In genomic region chr9:62838024-62838718, GRCh38 we compare ENCODE assay signal across 8 cellular contexts.
DNase-seq lines count a peak whose midpoint lies in the region; ATAC-seq, FAIRE-seq and TF ChIP-seq lines count a peak whose summit lies in the region.
"Not testable (repeated sequence)": the region's sequence is repeated elsewhere in the genome, so short reads cannot be mapped to it uniquely, and the experiment has no call there.

No MANE protein-coding gene starts in this region.

- CTCF ChIA-PET in activated B cell treated with CpG ODN at 0.5 μM for 24 hours (lab: Charles Lee), result not testable (repeated sequence)

- DNase-seq in ELR (ENCODE audit: low read depth) (peak; percentile 87), activated B cell treated with CpG ODN at 0.5 μM for 24 hours (peak; percentile 96), body of pancreas (peak; percentile 73 to 80 (median 78)), left ventricle myocardium inferior (peak; percentile 92), pancreas (peak; percentile 64 to 95 (median 82))
- peak; percentile 94 for DNase-seq in stimulated activated naive B cell treated with anti-CD40 and anti-IgM and Interleukin-4, amounts not matched to agents 10 μg/mL and 1 μg/mL and 100 μg/mL, for 72 hours

- not testable (repeated sequence) for FAIRE-seq in pancreas (lab: Jason Lieb, UNC)

- peak; percentile 100 for ATAC-seq in GM21529 (IDR thresholded peaks at IDR 0.05; ENCODE audit: unreplicated experiment)
- peak; percentile 98 for ATAC-seq in HG03565 (IDR thresholded peaks at IDR 0.05; ENCODE audit: unreplicated experiment)
- ATAC-seq in activated B cell treated with CpG ODN at 0.5 μM for 24 hours (ENCODE audit: low read depth), result peak; percentile 98
- ATAC-seq in body of pancreas, result peak; percentile 100
- ATAC-seq in pancreas, result peak; percentile 99 to 100 (median 100)
- peak; percentile 99 to 100 for ATAC-seq in stimulated activated naive B cell treated with anti-CD40 and anti-IgM and Interleukin-4, amounts not matched to agents 10 μg/mL and 1 μg/mL and 100 μg/mL, for 72 hours (replicated peaks)

- POLR2A ChIA-PET in activated B cell treated with CpG ODN at 0.5 μM for 24 hours (lab: Charles Lee), result interaction anchor here (1.0 to 1.3 kb wide), 2 partner anchors 36 to 980 kb away, joined by 5 to 7 read pairs; no protein-coding TSS in a partner anchor

- not testable (repeated sequence) for H3K4me3 ChIP-seq in body of pancreas
- H3K4me3 ChIP-seq in left ventricle myocardium inferior (peak overlapping the region; percentile 68), pancreas (peak overlapping the region; percentile 2 to 38 (median 18))

- H3K27me3 Mint-ChIP-seq in activated B cell treated with CpG ODN at 0.5 μM for 24 hours, result not testable (repeated sequence)
- peaks cover 15 to 23% of the 10 kb centered on the region in 2 donors for H3K27me3 Mint-ChIP-seq in stimulated activated naive B cell treated with anti-CD40 and anti-IgM and Interleukin-4, amounts not matched to agents 10 μg/mL and 1 μg/mL and 100 μg/mL, for 72 hours

- peak in 2 of 3 donors; percentile 27 to 32 for TF ChIP-seq POLR2A in body of pancreas (IDR thresholded peaks at IDR 0.05)

- H3K27me3 ChIP-seq in body of pancreas, pancreas: not testable (repeated sequence)
- H3K27me3 ChIP-seq in left ventricle myocardium inferior (ENCODE audit: low read depth), result peaks cover 45% of the 10 kb centered on the region

- intact Hi-C loops in activated B cell treated with CpG ODN at 0.5 μM for 24 hours (cut with micrococcal nuclease); body of pancreas (cut with DNase I); left ventricle myocardium inferior (cut with micrococcal nuclease); pancreas (cut with DNase I): not testable (repeated sequence)

- not testable (repeated sequence) for H3K9me3 Mint-ChIP-seq in activated B cell treated with CpG ODN at 0.5 μM for 24 hours; stimulated activated naive B cell treated with anti-CD40 and anti-IgM and Interleukin-4, amounts not matched to agents 10 μg/mL and 1 μg/mL and 100 μg/mL, for 72 hours

- not testable (repeated sequence) for H3K36me3 ChIP-seq in body of pancreas (replicated peaks in 1 of 2; ENCODE audit: insufficient read depth in 1 of 2, low read depth in 2 of 2); left ventricle myocardium inferior; pancreas

- not testable (repeated sequence) for H3K9me3 ChIP-seq in body of pancreas; left ventricle myocardium inferior (replicated peaks); pancreas

- 1% methylated on average over 15 to 48 of the region's 60 CpGs for WGBS in body of pancreas, 2 donors
- 1% methylated on average over 48 to 57 of the region's 60 CpGs for WGBS in pancreas, 2 donors

- not testable (repeated sequence) for H3K4me1 Mint-ChIP-seq in activated B cell treated with CpG ODN at 0.5 μM for 24 hours; stimulated activated naive B cell treated with anti-CD40 and anti-IgM and Interleukin-4, amounts not matched to agents 10 μg/mL and 1 μg/mL and 100 μg/mL, for 72 hours

- TF ChIP-seq CTCF in activated B cell treated with CpG ODN at 0.5 μM for 24 hours (IDR thresholded peaks at IDR 0.05); body of pancreas (IDR thresholded peaks at IDR 0.05); left ventricle myocardium inferior (IDR thresholded peaks at IDR 0.05; ENCODE audit: borderline replicate concordance); pancreas (IDR thresholded peaks at IDR 0.05): not testable (repeated sequence)

- peak overlapping the region; percentile 88 for H3K4me3 Mint-ChIP-seq in activated B cell treated with CpG ODN at 0.5 μM for 24 hours
- peak overlapping the region; percentile 88 for H3K4me3 Mint-ChIP-seq in stimulated activated naive B cell treated with anti-CD40 and anti-IgM and Interleukin-4, amounts not matched to agents 10 μg/mL and 1 μg/mL and 100 μg/mL, for 72 hours

- peak overlapping the region in 1 of 4 donors; percentile 18 for H3K27ac ChIP-seq in body of pancreas
- peak overlapping the region; percentile 90 for H3K27ac ChIP-seq in left ventricle myocardium inferior (replicated peaks)
- peak overlapping the region in 2 of 4 donors; percentile 22 to 31 for H3K27ac ChIP-seq in pancreas

- peak overlapping the region; percentile 88 for H3K27ac Mint-ChIP-seq in activated B cell treated with CpG ODN at 0.5 μM for 24 hours
- H3K27ac Mint-ChIP-seq in stimulated activated naive B cell treated with anti-CD40 and anti-IgM and Interleukin-4, amounts not matched to agents 10 μg/mL and 1 μg/mL and 100 μg/mL, for 72 hours, result peak overlapping the region; percentile 82

- H3K4me1 ChIP-seq in body of pancreas (peaks cover 14% of the 10 kb centered on the region), left ventricle myocardium inferior (peaks cover 16% of the 10 kb centered on the region)
- H3K4me1 ChIP-seq in pancreas, result not testable (repeated sequence)

- H3K36me3 Mint-ChIP-seq in activated B cell treated with CpG ODN at 0.5 μM for 24 hours (ENCODE audit: low read depth); stimulated activated naive B cell treated with anti-CD40 and anti-IgM and Interleukin-4, amounts not matched to agents 10 μg/mL and 1 μg/mL and 100 μg/mL, for 72 hours: not testable (repeated sequence)
